In genomic region chr4:6177587-6178197, GRCh38 we compare ENCODE assay signal across 12 cellular contexts. TPM values are rescaled to one million over a fixed set of nuclear protein-coding genes. Genes with fewer than 3 reads are reported as not detected.
DNase-seq lines count a peak whose midpoint lies in the region; ATAC-seq, FAIRE-seq and TF ChIP-seq lines count a peak whose summit lies in the region.
"Had no signal": no experiment of that assay in that cellular context is flagged by ENCODE, and none has a peak within 500 bp of the region (broad histone marks: within the 10 kb centered on the region; RNA-seq: fewer than 3 reads in every experiment).

No MANE protein-coding gene starts in this region.

- no peak for FAIRE-seq in HepG2 (lab: Jason Lieb, UNC)
- FAIRE-seq: colon, G401.6 had no signal

- no peak overlapping the region for H3K4me3 ChIP-seq in CD8-positive, alpha-beta memory T cell (ENCODE audit: low read length)
- H3K4me3 ChIP-seq in GM23338: no peak overlapping the region
- H3K4me3 ChIP-seq in HepG2 (replicated peaks in 1 of 3; ENCODE audit: insufficient read depth in 1 of 3, low read depth in 2 of 3, low read length in 3 of 3): no peak overlapping the region

- peaks cover 0 to 6% (median 1%) of the 10 kb centered on the region in 3 donors for H3K36me3 Mint-ChIP-seq in CD8-positive, alpha-beta memory T cell
- peaks cover 16% of the 10 kb centered on the region for H3K36me3 Mint-ChIP-seq in GM23338 (ENCODE audit: low read depth)

- ATAC-seq in GM23338 (peak; percentile 32; the same call in 2 of the 3 replicates), HepG2 (no peak), HG03571 (IDR thresholded peaks at IDR 0.05; ENCODE audit: unreplicated experiment) (no peak), GM19463 (IDR thresholded peaks at IDR 0.05; ENCODE audit: unreplicated experiment) (no peak)
- ATAC-seq: stimulated activated naive B cell treated with anti-CD40 and anti-IgM and Interleukin-4, amounts not matched to agents 10 μg/mL and 1 μg/mL and 100 μg/mL, for 72 hours had no signal

- H3K9me3 ChIP-seq in CD8-positive, alpha-beta memory T cell (ENCODE audit: low read length): no peaks in the 10 kb centered on the region
- H3K9me3 ChIP-seq in HepG2 (ENCODE audit: low read length): no peaks in the 10 kb centered on the region

- no peak for TF ChIP-seq POLR2A in HepG2 (IDR thresholded peaks at IDR 0.05; ENCODE audit: insufficient read depth in 1 of 2, low read depth in 2 of 2, low read length in 2 of 2)

- H3K27ac ChIP-seq in CD8-positive, alpha-beta memory T cell (ENCODE audit: low read depth, low read length): no peak overlapping the region
- no peak overlapping the region for H3K27ac ChIP-seq in GM23338 (ENCODE audit: low read depth)
- no peak overlapping the region for H3K27ac ChIP-seq in HepG2 (ENCODE audit: extremely low read length, insufficient read depth, low read length)

- CTCF ChIA-PET in CD8-positive, alpha-beta memory T cell (lab: Charles Lee): no interaction called here
- CTCF ChIA-PET in HepG2 (lab: Yijun Ruan, JAX; ENCODE audit: low intra/inter-chr PET ratio, low total read pairs): no interaction called here

- in situ Hi-C loops in HepG2 (cut with HindIII; ENCODE audit: extremely low pct_ligation_motif_present, low pct_unique_long_range_greater_than_20kb): no loop called here

- no peak overlapping the region for H3K9ac ChIP-seq in HepG2 (ENCODE audit: insufficient read depth, low read depth, low read length)

- no peak for TF ChIP-seq EP300 in HepG2 (IDR thresholded peaks at IDR 0.05; ENCODE audit: low read depth in 2 of 2, low read length in 2 of 2)
- no peak for TF ChIP-seq EP300 in HepG2 (CRISPR knock-in tag; IDR thresholded peaks at IDR 0.05; ENCODE audit: borderline replicate concordance)

- H3K9me3 Mint-ChIP-seq in CD8-positive, alpha-beta memory T cell: peaks cover 0 to 18% (median 4%) of the 10 kb centered on the region in 5 donors
- peaks cover 6% of the 10 kb centered on the region; the same call in 2 of the 3 replicates for H3K9me3 Mint-ChIP-seq in GM23338

- POLR2A ChIA-PET in CD8-positive, alpha-beta memory T cell (lab: Charles Lee): interaction anchor here (1.0 kb wide), 1 partner anchor 23 kb away, joined by 4 read pairs; the partner anchor contains the start of gene JAKMIP1
- POLR2A ChIA-PET in HepG2 (lab: Yijun Ruan, JAX): no interaction called here

- WGBS in HepG2 (ENCODE audit: low lambda C conversion rate): 27% methylated on average over 8 of the region's 9 CpGs

- peak overlapping the region; percentile 35 to 96 (median 86) for H3K27ac Mint-ChIP-seq in CD8-positive, alpha-beta memory T cell
- H3K27ac Mint-ChIP-seq in GM23338: no peak overlapping the region; the same call in 1 of the 2 replicates
- H3K27ac Mint-ChIP-seq: stimulated activated naive B cell treated with anti-CD40 and anti-IgM and Interleukin-4, amounts not matched to agents 10 μg/mL and 1 μg/mL and 100 μg/mL, for 72 hours had no signal

- H4K20me1 ChIP-seq in GM23338 (replicated peaks; ENCODE audit: insufficient read depth) (no peaks in the 10 kb centered on the region; the same call in 1 of the 2 replicates), HepG2 (ENCODE audit: insufficient read depth, low read length) (no peaks in the 10 kb centered on the region)

- peak in 4 of 5 donors; percentile 55 to 79 (median 72) for DNase-seq in CD8-positive, alpha-beta memory T cell
- peak; percentile 66 for DNase-seq in GM23338 (ENCODE audit: low spot score)
- peak; percentile 17 for DNase-seq in activated CD4-positive, alpha-beta T cell treated with anti-CD3 and anti-CD28 coated beads, Interleukin-2, amount 50 U/mL, for 1 hour
- DNase-seq in HepG2 (ENCODE audit: low spot score): no peak
- no peak for DNase-seq in NCI-H345 treated with DMSO at 0.1 percent for 48 hours (lab: John Stamatoyannopoulos, UW; ENCODE audit: unreplicated experiment)
- DNase-seq: NCI-H2107; SIG-M5; stimulated activated naive B cell treated with anti-CD40 and anti-IgM and Interleukin-4, amounts not matched to agents 10 μg/mL and 1 μg/mL and 100 μg/mL, for 72 hours had no signal

- TF ChIP-seq RAD21 in HepG2 (CRISPR knock-in tag; IDR thresholded peaks at IDR 0.05): no peak

- peaks cover 60% of the 10 kb centered on the region for H3K4me1 ChIP-seq in CD8-positive, alpha-beta memory T cell (ENCODE audit: insufficient read depth, low read length)
- H3K4me1 ChIP-seq in GM23338 (ENCODE audit: insufficient read depth): no peaks in the 10 kb centered on the region
- no peaks in the 10 kb centered on the region for H3K4me1 ChIP-seq in HepG2 (ENCODE audit: insufficient read depth, low read length)

- H2AFZ ChIP-seq in GM23338 (no peak overlapping the region), HepG2 (ENCODE audit: low read length) (no peak overlapping the region)

- H3K79me2 ChIP-seq in GM23338 (replicated peaks; ENCODE audit: insufficient read depth) (no peaks in the 10 kb centered on the region), HepG2 (ENCODE audit: insufficient read depth, low read length) (no peaks in the 10 kb centered on the region)

- no peaks in the 10 kb centered on the region for H3F3A ChIP-seq in GM23338 (replicated peaks; ENCODE audit: low read depth)

- no peaks in the 10 kb centered on the region; the same call in 1 of the 2 replicates for H3K9me2 ChIP-seq in GM23338 (ENCODE audit: insufficient read depth)

- BruUV-seq in HepG2 (replicated peaks; lab: Mats Ljungman, UMichigan): no TSS peak

- peaks cover 65 to 69% (median 67%) of the 10 kb centered on the region in 3 donors for H3K4me1 Mint-ChIP-seq in CD8-positive, alpha-beta memory T cell
- peaks cover 5% of the 10 kb centered on the region; the same call in 1 of the 3 replicates for H3K4me1 Mint-ChIP-seq in GM23338

- intact Hi-C loops in HepG2 (cut with micrococcal nuclease; ENCODE audit: unreplicated experiment): no loop called here

- no peak for TF ChIP-seq CTCF in GM23338 (conservative IDR thresholded peaks at IDR 0.05; ENCODE audit: low read depth in 2 of 2)
- no peak for TF ChIP-seq CTCF in HepG2 (CRISPR knock-in tag; IDR thresholded peaks at IDR 0.05)

- no peaks in the 10 kb centered on the region for H3K36me3 ChIP-seq in CD8-positive, alpha-beta memory T cell (ENCODE audit: insufficient read depth, low read length)
- H3K36me3 ChIP-seq in GM23338 (ENCODE audit: insufficient read depth) (no peaks in the 10 kb centered on the region), HepG2 (replicated peaks in 1 of 2; ENCODE audit: control insufficient read depth in 1 of 2, insufficient read depth in 2 of 2, low read length in 2 of 2) (no peaks in the 10 kb centered on the region)

- H3K27me3 Mint-ChIP-seq in CD8-positive, alpha-beta memory T cell: peaks cover 0 to 3% of the 10 kb centered on the region in 2 donors
- H3K27me3 Mint-ChIP-seq in GM23338 (ENCODE audit: insufficient read depth, low read depth, poor library complexity): peaks cover 6% of the 10 kb centered on the region

- H3K4me3 Mint-ChIP-seq in CD8-positive, alpha-beta memory T cell: peak overlapping the region; percentile 3 to 87 (median 72)
- H3K4me3 Mint-ChIP-seq in GM23338: peak overlapping the region; percentile 1; the same call in 1 of the 3 replicates
- H3K4me3 Mint-ChIP-seq: stimulated activated naive B cell treated with anti-CD40 and anti-IgM and Interleukin-4, amounts not matched to agents 10 μg/mL and 1 μg/mL and 100 μg/mL, for 72 hours had no signal

- no peaks in the 10 kb centered on the region for H3K27me3 ChIP-seq in CD8-positive, alpha-beta memory T cell (ENCODE audit: insufficient read depth, low read length, poor library complexity, severe bottlenecking)
- no peaks in the 10 kb centered on the region for H3K27me3 ChIP-seq in GM23338 (ENCODE audit: insufficient read depth)
- peaks cover 0 to 2% of the 10 kb centered on the region in 2 experiments; a peak in 1 of 5 replicates for H3K27me3 ChIP-seq in HepG2 (ENCODE audit: control insufficient read depth in 1 of 2, insufficient read depth in 2 of 2, low read length in 2 of 2)

- H3K4me2 ChIP-seq in GM23338 (no peak overlapping the region), HepG2 (ENCODE audit: low read depth, low read length) (no peak overlapping the region)

TF ChIP-seq in GM23338, 12 proteins besides CTCF, POLR2A, EP300 and RAD21 (continues in another document):
- no peak for TF ChIP-seq NANOG (IDR thresholded peaks at IDR 0.05; ENCODE audit: borderline replicate concordance)

RNA-seq across cellular contexts. Expression of gene JAKMIP1, which starts 22.7 kb away (rescaled TPM):
- total RNA-seq in CD8-positive, alpha-beta memory T cell: 10 to 100 TPM; 12.7 to 14.2 TPM
- polyA plus RNA-seq in CD8-positive, alpha-beta memory T cell: 26.1 TPM
- total RNA-seq in GM23338 (2014; rRNA removed; shearing (Covaris generic)): 5.1 and 5.9 TPM in 2 replicates
- polyA plus RNA-seq in GM23338 (2016; fragmentation: Nextera tagmentation; extraction: Ambion mirVana) (4.6 and 5.5 TPM in 2 replicates), HepG2 (2011; rRNA removed) (not detected in 2 replicates)
- total RNA-seq in HepG2 (2016; rRNA removed; fragmentation: Illumina TruSeq; extraction: Trizol): not detected in 2 replicates
- not detected in 2 replicates for total RNA-seq in HepG2 (2016; cell fraction: cytosol; rRNA removed; fragmentation: Illumina TruSeq; extraction: Trizol; ENCODE audit: low read depth)
- not detected in 2 replicates for total RNA-seq in HepG2 (2016; cell fraction: insoluble cytoplasmic fraction; rRNA removed; fragmentation: Illumina TruSeq; extraction: Trizol)
- total RNA-seq in HepG2 (2016; cell fraction: membrane; rRNA removed; fragmentation: Illumina TruSeq; extraction: Trizol): not detected in 2 replicates
- not detected in 2 replicates for total RNA-seq in HepG2 (2016; cell fraction: nucleus; rRNA removed; fragmentation: Illumina TruSeq; extraction: Trizol)
- polyA plus RNA-seq in HepG2 (2011; cell fraction: cytosol; rRNA removed): not detected in 2 replicates
- not detected in 2 replicates for polyA plus RNA-seq in HepG2 (2011; cell fraction: nucleus; rRNA removed)
- not detected in 2 replicates for polyA plus RNA-seq in HepG2 (2012)
- polyA plus RNA-seq in HepG2 (2016; cell fraction: cytosol; fragmentation: Illumina TruSeq; extraction: Trizol; ENCODE audit: low read depth): not detected in 2 replicates
- not detected in 2 replicates for polyA plus RNA-seq in HepG2 (2016; cell fraction: insoluble cytoplasmic fraction; fragmentation: Illumina TruSeq; extraction: Trizol; ENCODE audit: low read depth)
- polyA plus RNA-seq in HepG2 (2016; cell fraction: membrane; fragmentation: Illumina TruSeq; extraction: Trizol; ENCODE audit: low read depth): not detected in 2 replicates
- not detected in 2 replicates for polyA plus RNA-seq in HepG2 (2016; cell fraction: nucleus; fragmentation: Illumina TruSeq; extraction: Trizol; ENCODE audit: insufficient read depth, low read depth)
- not detected in 2 replicates for polyA minus RNA-seq in HepG2 (2011; rRNA and poly(A)+ RNA removed; ENCODE audit: low replicate concordance)
- not detected in 2 replicates for polyA minus RNA-seq in HepG2 (2011; cell fraction: cytosol; rRNA and poly(A)+ RNA removed)
- not detected in 2 replicates for polyA minus RNA-seq in HepG2 (2011; cell fraction: nucleus; rRNA and poly(A)+ RNA removed)

Comparison
In these comparisons a context has a peak if more than half of its experiments do, and no peak if none do; other contexts are left out.
1. DNase-seq: peak in CD8-positive, alpha-beta memory T cell (4 of 5), GM23338 (single experiment) and activated CD4-positive, alpha-beta T cell treated with anti-CD3 and anti-CD28 coated beads, Interleukin-2, amount 50 U/mL, for 1 hour (single experiment); none in HepG2 (single experiment) and NCI-H345 treated with DMSO at 0.1 percent for 48 hours (single experiment).